13 cellular contexts compared by ENCODE assay signal in genomic region chr22:42562282-42562681, GRCh38. TPM values are rescaled to one million over a fixed set of nuclear protein-coding genes. Genes with fewer than 3 reads are reported as not detected.
DNase-seq lines count a peak whose midpoint lies in the region; ATAC-seq, FAIRE-seq and TF ChIP-seq lines count a peak whose summit lies in the region.
"Had no signal": no experiment of that assay in that cellular context is flagged by ENCODE, and none has a peak within 500 bp of the region (broad histone marks: within the 10 kb centered on the region; RNA-seq: fewer than 3 reads in every experiment).

No MANE protein-coding gene starts in this region.

- no peaks in the 10 kb centered on the region for H3K36me3 Mint-ChIP-seq in stimulated activated effector memory CD8-positive, alpha-beta T cell treated with anti-CD3 and anti-CD28 coated beads, Interleukin-12 subunit alpha, Interleukin-12 subunit beta, amount 100 ng/mL, for 72 hours

- no peaks in the 10 kb centered on the region for H3K4me1 ChIP-seq in hepatocyte (ENCODE audit: insufficient read depth)
- peaks cover 5 to 9% of the 10 kb centered on the region in 2 donors for H3K4me1 ChIP-seq in kidney (ENCODE audit: control insufficient read depth in 1 of 2, insufficient read depth in 1 of 2, low read depth in 1 of 2, low read length in 2 of 2)

- peak overlapping the region in 1 of 2 donors; percentile 34 for H3K9ac ChIP-seq in kidney (ENCODE audit: low read length in 2 of 2)
- H3K9ac ChIP-seq: GM23248 had no signal

- DNase-seq in Right ventricle myocardium superior, result peak; percentile 19
- no peak for DNase-seq in left cardiac atrium
- peak; percentile 69 for DNase-seq in SKM-1 treated with dmso at 0.1 percent for 144 hours (lab: John Stamatoyannopoulos, UW; ENCODE audit: unreplicated experiment)
- no peak for DNase-seq in hepatocyte (ENCODE audit: low spot score)
- no peak for DNase-seq in DMS53 (lab: John Stamatoyannopoulos, UW)
- DNase-seq in kidney, result no peak
- no peak for DNase-seq in stimulated activated effector memory CD8-positive, alpha-beta T cell treated with anti-CD3 and anti-CD28 coated beads, Interleukin-12 subunit alpha, Interleukin-12 subunit beta, amount 100 ng/mL, for 72 hours (ENCODE audit: low spot score in 2 of 2)
- DNase-seq: activated CD4-positive, CD25-positive, alpha-beta regulatory T cell treated with anti-CD3 and anti-CD28 coated beads, Interleukin-2, amount 50 U/mL, for 72 hours; GM23248; NCI-H2171; occipital lobe; stimulated activated CD4-positive, alpha-beta T cell treated with anti-CD3 and anti-CD28 coated beads, Interleukin-1b, Interleukin-23, amount 100 ng/mL, for 48 hours had no signal

- H3K9me3 ChIP-seq in hepatocyte (ENCODE audit: low read depth), result no peaks in the 10 kb centered on the region
- no peaks in the 10 kb centered on the region for H3K9me3 ChIP-seq in kidney (ENCODE audit: control insufficient read depth in 1 of 2, low read length in 2 of 2)

- FAIRE-seq in kidney (lab: Jason Lieb, UNC), result no peak

- H3K4me1 Mint-ChIP-seq in stimulated activated effector memory CD8-positive, alpha-beta T cell treated with anti-CD3 and anti-CD28 coated beads, Interleukin-12 subunit alpha, Interleukin-12 subunit beta, amount 100 ng/mL, for 72 hours, result peaks cover 7% of the 10 kb centered on the region

- H4K20me1 ChIP-seq in hepatocyte (ENCODE audit: insufficient read depth, poor library complexity, severe bottlenecking), result no peaks in the 10 kb centered on the region

- H3K27me3 ChIP-seq in hepatocyte, result no peaks in the 10 kb centered on the region

- H3K36me3 ChIP-seq in hepatocyte (replicated peaks; ENCODE audit: insufficient read depth, low read depth), result no peaks in the 10 kb centered on the region
- no peaks in the 10 kb centered on the region for H3K36me3 ChIP-seq in kidney (ENCODE audit: control insufficient read depth in 1 of 2, insufficient read depth in 2 of 2, low read length in 2 of 2)

- no peak overlapping the region for H3K27ac ChIP-seq in hepatocyte
- no peak overlapping the region for H3K27ac ChIP-seq in kidney (ENCODE audit: low read depth in 2 of 2, low read length in 2 of 2)
- H3K27ac ChIP-seq: GM23248 had no signal

- no peaks in the 10 kb centered on the region for H3K9me3 Mint-ChIP-seq in stimulated activated effector memory CD8-positive, alpha-beta T cell treated with anti-CD3 and anti-CD28 coated beads, Interleukin-12 subunit alpha, Interleukin-12 subunit beta, amount 100 ng/mL, for 72 hours

- no peak for TF ChIP-seq CTCF in hepatocyte (IDR thresholded peaks at IDR 0.05; ENCODE audit: poor library complexity)
- no peak for TF ChIP-seq CTCF in kidney (IDR thresholded peaks at IDR 0.05; ENCODE audit: borderline replicate concordance, extremely low read depth, insufficient read depth)

- intact Hi-C loops in Right ventricle myocardium superior (cut with DNase I), result no loop called here
- intact Hi-C loops in left cardiac atrium (cut with DNase I), result no loop called here
- intact Hi-C loops in kidney (cut with DNase I), result no loop called here

- no peaks in the 10 kb centered on the region for H3K79me2 ChIP-seq in hepatocyte

- ATAC-seq in Right ventricle myocardium superior (ENCODE audit: poor library complexity) (peak; percentile 18), left cardiac atrium (no peak), GM21576 (IDR thresholded peaks at IDR 0.05; ENCODE audit: unreplicated experiment) (no peak)
- no peak for ATAC-seq in stimulated activated effector memory CD8-positive, alpha-beta T cell treated with anti-CD3 and anti-CD28 coated beads, Interleukin-12 subunit alpha, Interleukin-12 subunit beta, amount 100 ng/mL, for 72 hours

- no peaks in the 10 kb centered on the region for H3K9me2 ChIP-seq in hepatocyte (replicated peaks; ENCODE audit: insufficient read depth)

- WGBS in hepatocyte (ENCODE audit: low lambda C conversion rate, missing lambda C conversion rate), result 52% methylated on average over 8 of the region's 8 CpGs

- H3K4me3 Mint-ChIP-seq in stimulated activated effector memory CD8-positive, alpha-beta T cell treated with anti-CD3 and anti-CD28 coated beads, Interleukin-12 subunit alpha, Interleukin-12 subunit beta, amount 100 ng/mL, for 72 hours, result no peak overlapping the region

- H2AFZ ChIP-seq in hepatocyte, result no peak overlapping the region
- H2AFZ ChIP-seq: GM23248 had no signal

- peak overlapping the region; percentile 32 for H3K4me2 ChIP-seq in hepatocyte

- no peak overlapping the region for H3K27ac Mint-ChIP-seq in stimulated activated effector memory CD8-positive, alpha-beta T cell treated with anti-CD3 and anti-CD28 coated beads, Interleukin-12 subunit alpha, Interleukin-12 subunit beta, amount 100 ng/mL, for 72 hours

- H3K4me3 ChIP-seq in hepatocyte (no peak overlapping the region), kidney (ENCODE audit: low read length in 2 of 2) (no peak overlapping the region)
- H3K4me3 ChIP-seq: GM23248 had no signal

RNA-seq across cellular contexts. Expression of gene SERHL2, which starts 8.5 kb away (rescaled TPM):
- total RNA-seq in Right ventricle myocardium superior (2.4 TPM), left cardiac atrium (1 to 10 TPM; 1.4 to 2.1 TPM), hepatocyte (1.3 and 4.1 TPM in 2 replicates), kidney (3.1 TPM)
- polyA plus RNA-seq in hepatocyte (2.7 and 3.3 TPM in 2 replicates), kidney (ENCODE audit: insufficient read depth, low read depth, low replicate concordance) (4.9 TPM)

RNA-seq across cellular contexts. Expression of gene RRP7A, which starts 42.7 kb away (rescaled TPM):
- total RNA-seq in Right ventricle myocardium superior (14.3 TPM), left cardiac atrium (10 to 100 TPM; 21.1 to 26.6 TPM), hepatocyte (25.0 and 27.6 TPM in 2 replicates), kidney (35.2 TPM)
- polyA plus RNA-seq in hepatocyte (41.7 and 51.6 TPM in 2 replicates), kidney (ENCODE audit: insufficient read depth, low read depth, low replicate concordance) (26.3 TPM)

RNA-seq across cellular contexts. Expression of gene POLDIP3, which starts 52.4 kb away (rescaled TPM):
- total RNA-seq in Right ventricle myocardium superior (32.1 TPM), left cardiac atrium (10 to 100 TPM; 32.5 to 34.7 TPM), hepatocyte (31.4 and 39.2 TPM in 2 replicates), kidney (67.9 TPM)
- polyA plus RNA-seq in hepatocyte (39.4 and 40.3 TPM in 2 replicates), kidney (ENCODE audit: insufficient read depth, low read depth, low replicate concordance) (44.1 TPM)

Comparison
In these comparisons a context has a peak if more than half of its experiments do, and no peak if none do; other contexts are left out.
1. DNase-seq: peak in Right ventricle myocardium superior (single experiment) and SKM-1 treated with dmso at 0.1 percent for 144 hours (single experiment); none in left cardiac atrium (single experiment), hepatocyte (single experiment), DMS53 (single experiment), kidney (single experiment) and stimulated activated effector memory CD8-positive, alpha-beta T cell treated with anti-CD3 and anti-CD28 coated beads, Interleukin-12 subunit alpha, Interleukin-12 subunit beta, amount 100 ng/mL, for 72 hours (0 of 2).